In genomic region chr2:10285191-10285577, GRCh38 we compare ENCODE assay signal across 9 cellular contexts. TPM values are rescaled to one million over a fixed set of nuclear protein-coding genes. Genes with fewer than 3 reads are reported as not detected.
DNase-seq lines count a peak whose midpoint lies in the region; ATAC-seq and TF ChIP-seq lines count a peak whose summit lies in the region.
"Had no signal": no experiment of that assay in that cellular context is flagged by ENCODE, and none has a peak within 500 bp of the region (broad histone marks: within the 10 kb centered on the region; RNA-seq: fewer than 3 reads in every experiment).

No MANE protein-coding gene starts in this region.

- no peak for TF ChIP-seq POLR2A in NB4 (IDR thresholded peaks at IDR 0.05; ENCODE audit: extremely low read depth, insufficient read length)
- TF ChIP-seq POLR2A in gastroesophageal sphincter (IDR thresholded peaks at IDR 0.05), result no peak

- TF ChIP-seq CTCF in NB4 (IDR thresholded peaks at IDR 0.05; ENCODE audit: low read depth, low read length) (no peak), gastroesophageal sphincter (IDR thresholded peaks at IDR 0.05) (no peak)

- 60% methylated on average over 1 of the region's 5 CpGs; no CpG with 5 or more reads in 1 of the 2 donors for WGBS in gastroesophageal sphincter (ENCODE audit: low coverage in 1 of 2), 2 donors

- H3K9me3 ChIP-seq in gastroesophageal sphincter, result no peaks in the 10 kb centered on the region

- no peak for TF ChIP-seq EP300 in gastroesophageal sphincter (IDR thresholded peaks at IDR 0.05)

- no peaks in the 10 kb centered on the region for H3K36me3 ChIP-seq in gastroesophageal sphincter

- intact Hi-C loops in head of caudate nucleus (cut with DNase I), result no loop called here

- H3K4me1 ChIP-seq in gastroesophageal sphincter, result peaks cover 0 to 28% (median 17%) of the 10 kb centered on the region in 3 donors

- no peak for ATAC-seq in gastroesophageal sphincter

- peak overlapping the region in 3 of 4 donors; percentile 18 to 72 (median 69) for H3K27ac ChIP-seq in gastroesophageal sphincter
- H3K27ac ChIP-seq in skin epidermis, result peak overlapping the region in 12 of 21 experiments; percentile 0 to 65 (median 42)

- H3K4me3 ChIP-seq in NB4 (ENCODE audit: low read depth, low read length) (no peak overlapping the region), gastroesophageal sphincter (no peak overlapping the region), skin epidermis (no peak overlapping the region)

- no peaks in the 10 kb centered on the region for H3K27me3 ChIP-seq in gastroesophageal sphincter

- peak; percentile 41 for DNase-seq in DMS153 (lab: John Stamatoyannopoulos, UW)
- peak; percentile 78 for DNase-seq in NB4 (ENCODE audit: low read depth)
- DNase-seq in NCI-H187 (lab: John Stamatoyannopoulos, UW), result no peak
- DNase-seq in head of caudate nucleus, result no peak
- no peak for DNase-seq in NCI-H524 (lab: John Stamatoyannopoulos, UW)
- no peak for DNase-seq in activated naive CD4-positive, alpha-beta T cell treated with anti-CD3 and anti-CD28 coated beads, Interleukin-2, amount 50 U/mL, for 16 hours
- DNase-seq: NCI-H2029 treated with DMSO at 0.1 percent for 48 hours had no signal

RNA-seq across cellular contexts. Expression of gene HPCAL1, which starts 17.5 kb away (rescaled TPM):
- total RNA-seq in gastroesophageal sphincter, result 10 to 100 TPM; 17.0 to 42.1 (median 29.8) TPM

Comparison
In these comparisons a context has a peak if more than half of its experiments do, and no peak if none do; other contexts are left out.
1. DNase-seq: peak in DMS153 (single experiment) and NB4 (single experiment); none in NCI-H187 (0 of 2), head of caudate nucleus (0 of 42), NCI-H524 (0 of 2) and activated naive CD4-positive, alpha-beta T cell treated with anti-CD3 and anti-CD28 coated beads, Interleukin-2, amount 50 U/mL, for 16 hours (single experiment).